ENCODE assay signal across 8 cellular contexts in genomic region chr13:20943519-20944012, GRCh38. TPM values are rescaled to one million over a fixed set of nuclear protein-coding genes. Genes with fewer than 3 reads are reported as not detected.
DNase-seq lines count a peak whose midpoint lies in the region; ATAC-seq and TF ChIP-seq lines count a peak whose summit lies in the region.

No MANE protein-coding gene starts in this region.

- no peak overlapping the region for H3K4me3 Mint-ChIP-seq in progenitor cell of endocrine pancreas (ENCODE audit: low read depth)

- TF ChIP-seq CTCF in heart right ventricle (IDR thresholded peaks at IDR 0.05) (peak; percentile 91 to 97 (median 95)), progenitor cell of endocrine pancreas (IDR thresholded peaks at IDR 0.05; ENCODE audit: unreplicated experiment) (peak; percentile 90), upper lobe of right lung (IDR thresholded peaks at IDR 0.05) (peak; percentile 95)

- H3K4me1 Mint-ChIP-seq in progenitor cell of endocrine pancreas (ENCODE audit: low read depth): peaks cover 6% of the 10 kb centered on the region

- peak overlapping the region in 10 of 11 experiments; percentile 25 to 76 (median 36); a peak in 12 of 22 replicates for H3K27ac ChIP-seq in BLaER1 treated with 17β-estradiol and CSF1 and Interleukin-3, amounts not matched to agents 10 nM and 100 nM
- H3K27ac ChIP-seq in heart right ventricle (peak overlapping the region in 5 of 10 donors; percentile 22 to 59 (median 48)), upper lobe of right lung (peak overlapping the region; percentile 11)

- H4K20me1 ChIP-seq in BLaER1 treated with 17β-estradiol and CSF1 and Interleukin-3, amounts not matched to agents 10 nM and 100 nM: no peaks in the 10 kb centered on the region

- DNase-seq in NCI-H1048 (lab: John Stamatoyannopoulos, UW) (peak; percentile 38), T follicular helper cell (ENCODE audit: low read depth) (peak; percentile 32), amniotic epithelial cell (ENCODE audit: low read depth) (peak; percentile 97), heart right ventricle (peak; percentile 84 to 88), progenitor cell of endocrine pancreas (ENCODE audit: low spot score, unreplicated experiment) (peak; percentile 62), upper lobe of right lung (peak; percentile 92)

- H3K9me3 Mint-ChIP-seq in progenitor cell of endocrine pancreas (ENCODE audit: low read depth): no peaks in the 10 kb centered on the region

- WGBS in heart right ventricle, 2 donors: 29 to 30% methylated on average over 13 to 14 of the region's 14 CpGs

- no peaks in the 10 kb centered on the region for H3K27me3 ChIP-seq in BLaER1 treated with 17β-estradiol and CSF1 and Interleukin-3, amounts not matched to agents 10 nM and 100 nM
- peaks cover 0 to 21% (median 8%) of the 10 kb centered on the region in 7 donors for H3K27me3 ChIP-seq in heart right ventricle
- no peaks in the 10 kb centered on the region for H3K27me3 ChIP-seq in upper lobe of right lung

- H3K9me3 ChIP-seq in BLaER1 treated with 17β-estradiol and CSF1 and Interleukin-3, amounts not matched to agents 10 nM and 100 nM (replicated peaks in 1 of 11): no peaks in the 10 kb centered on the region
- H3K9me3 ChIP-seq in heart right ventricle: no peaks in the 10 kb centered on the region
- no peaks in the 10 kb centered on the region for H3K9me3 ChIP-seq in upper lobe of right lung

- peak overlapping the region in 6 of 11 experiments; percentile 18 to 54 (median 42); a peak in 7 of 22 replicates for H3K9ac ChIP-seq in BLaER1 treated with 17β-estradiol and CSF1 and Interleukin-3, amounts not matched to agents 10 nM and 100 nM

- H3K36me3 ChIP-seq in BLaER1 treated with 17β-estradiol and CSF1 and Interleukin-3, amounts not matched to agents 10 nM and 100 nM: no peaks in the 10 kb centered on the region
- H3K36me3 ChIP-seq in heart right ventricle (no peaks in the 10 kb centered on the region), upper lobe of right lung (no peaks in the 10 kb centered on the region)

- H3K27me3 Mint-ChIP-seq in progenitor cell of endocrine pancreas: peaks cover 35% of the 10 kb centered on the region

- H3K4me2 ChIP-seq in BLaER1 treated with 17β-estradiol and CSF1 and Interleukin-3, amounts not matched to agents 10 nM and 100 nM: peak overlapping the region in 9 of 11 experiments; percentile 17 to 80 (median 45); a peak in 17 of 22 replicates

- ATAC-seq in GM19395 (IDR thresholded peaks at IDR 0.05; ENCODE audit: unreplicated experiment) (peak; percentile 66), heart right ventricle (peak; percentile 88 to 95 (median 94)), upper lobe of right lung (peak; percentile 97)

- intact Hi-C loops in heart right ventricle (cut with DNase I) (loop anchor here (2.0 to 10.0 kb wide), 15 partner anchors 119 to 541 kb away; partner anchors contain the start of genes LATS2 (in 6 of the 10), MRPL57 (in 5 of the 10) and SKA3 (in 5 of the 10)), upper lobe of right lung (cut with DNase I) (loop anchor here (10.0 kb wide), 1 partner anchor 161 kb away; no protein-coding TSS in a partner anchor)

- peaks cover 15 to 35% (median 31%) of the 10 kb centered on the region in 10 experiments for H3K4me1 ChIP-seq in BLaER1 treated with 17β-estradiol and CSF1 and Interleukin-3, amounts not matched to agents 10 nM and 100 nM
- H3K4me1 ChIP-seq in heart right ventricle: peaks cover 0 to 22% (median 10%) of the 10 kb centered on the region in 9 donors
- peaks cover 4% of the 10 kb centered on the region for H3K4me1 ChIP-seq in upper lobe of right lung

- H3K36me3 Mint-ChIP-seq in progenitor cell of endocrine pancreas (ENCODE audit: insufficient read depth): no peaks in the 10 kb centered on the region

- H3K4me3 ChIP-seq in BLaER1 treated with 17β-estradiol and CSF1 and Interleukin-3, amounts not matched to agents 10 nM and 100 nM: no peak overlapping the region
- H3K4me3 ChIP-seq in heart right ventricle: no peak overlapping the region
- H3K4me3 ChIP-seq in upper lobe of right lung: no peak overlapping the region

- no peak overlapping the region for H3K27ac Mint-ChIP-seq in progenitor cell of endocrine pancreas

RNA-seq across cellular contexts. Expression of gene XPO4, which starts 41.0 kb away (rescaled TPM):
- total RNA-seq in heart right ventricle (10 to 100 TPM; 13.6 to 68.1 (median 38.7) TPM), progenitor cell of endocrine pancreas (22.8 and 23.7 TPM in 2 replicates), upper lobe of right lung (20.5 TPM)
- polyA plus RNA-seq in heart right ventricle: 1 to 10 TPM; 3.5 to 5.7 TPM

Comparison
In these comparisons a context has a peak if more than half of its experiments do, and no peak if none do; other contexts are left out.
1. DNase-seq: peak in every context shown above with its lines; median percentile 97 in amniotic epithelial cell; 92 in upper lobe of right lung; 86 in heart right ventricle; 62 in progenitor cell of endocrine pancreas; 38 in NCI-H1048; 32 in T follicular helper cell.